8 cellular contexts compared by ENCODE assay signal in the genomic region with DNA sequence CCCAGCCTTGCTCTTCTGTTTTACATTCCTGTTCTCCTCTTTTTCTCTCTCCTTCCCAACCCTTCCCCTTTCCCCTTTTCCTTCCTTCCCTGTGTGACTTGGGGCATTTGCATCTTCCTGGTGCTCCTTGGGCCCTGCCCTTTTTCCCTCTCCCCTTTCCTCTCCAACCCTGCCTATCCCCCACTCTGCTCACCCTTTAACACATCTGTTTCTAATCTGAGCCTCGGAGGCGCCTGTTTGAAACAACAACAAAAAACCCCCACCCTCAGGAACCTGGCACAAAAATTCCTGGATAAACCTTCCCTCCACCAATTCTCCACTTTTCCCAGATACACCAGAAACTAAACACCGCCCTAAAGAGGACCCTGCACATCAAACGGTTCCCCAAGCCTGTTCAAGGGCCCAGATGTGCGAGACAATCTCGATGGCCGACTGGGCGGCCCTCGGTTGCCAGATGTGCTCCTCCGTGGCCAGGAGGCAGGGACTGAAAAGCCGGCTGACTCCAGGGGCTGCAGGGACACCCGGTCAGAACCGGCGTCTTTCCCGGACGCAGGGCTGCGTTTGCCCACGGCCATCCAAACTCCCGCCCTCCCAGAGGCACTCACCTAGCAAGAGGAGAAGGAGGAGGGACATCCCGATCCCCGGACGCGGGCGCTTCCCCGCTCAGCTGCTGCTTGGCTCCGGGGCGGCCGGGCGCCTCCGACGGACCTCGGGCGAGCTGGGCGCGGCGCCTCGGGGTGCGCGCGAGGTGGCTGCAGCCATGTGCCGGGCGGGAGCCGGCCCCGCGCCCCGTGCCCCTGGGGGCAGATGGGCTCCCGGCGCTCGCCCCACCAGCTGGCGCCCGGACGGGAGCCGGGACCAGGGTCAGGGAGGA. TPM values are rescaled to one million over a fixed set of nuclear protein-coding genes. Genes with fewer than 3 reads are reported as not detected.
DNase-seq lines count a peak whose midpoint lies in the region; ATAC-seq lines count a peak whose summit lies in the region.

No MANE protein-coding gene starts in this region.

- peaks cover 10 to 14% of the 10 kb centered on the region in 2 donors for H3K4me1 Mint-ChIP-seq in effector memory CD8-positive, alpha-beta T cell (ENCODE audit: low read depth in 2 of 2)

- H3K4me3 Mint-ChIP-seq in effector memory CD8-positive, alpha-beta T cell, result peak overlapping the region; percentile 38 to 40

- H3K4me2 ChIP-seq in BLaER1 treated with 17β-estradiol and CSF1 and Interleukin-3, amounts not matched to agents 10 nM and 100 nM, result peak overlapping the region; percentile 78 to 99 (median 94)
- H3K4me2 ChIP-seq in Karpas-422 (ENCODE audit: low read depth, low read length, poor library complexity, severe bottlenecking), result no peak overlapping the region

- H3K36me3 Mint-ChIP-seq in effector memory CD8-positive, alpha-beta T cell (ENCODE audit: insufficient read depth), result no peaks in the 10 kb centered on the region

- no peaks in the 10 kb centered on the region for H3K36me3 ChIP-seq in BLaER1 treated with 17β-estradiol and CSF1 and Interleukin-3, amounts not matched to agents 10 nM and 100 nM
- H3K36me3 ChIP-seq in Karpas-422 (ENCODE audit: insufficient read depth, low read length), result no peaks in the 10 kb centered on the region

- peaks cover 11 to 25% (median 19%) of the 10 kb centered on the region in 10 experiments for H3K4me1 ChIP-seq in BLaER1 treated with 17β-estradiol and CSF1 and Interleukin-3, amounts not matched to agents 10 nM and 100 nM
- H3K4me1 ChIP-seq in Karpas-422 (ENCODE audit: low read length), result no peaks in the 10 kb centered on the region

- H3K9me2 ChIP-seq in Karpas-422 (replicated peaks; ENCODE audit: insufficient read depth, low read length), result no peaks in the 10 kb centered on the region

- peak overlapping the region; percentile 36 to 70 (median 57) for H3K4me3 ChIP-seq in BLaER1 treated with 17β-estradiol and CSF1 and Interleukin-3, amounts not matched to agents 10 nM and 100 nM
- no peak overlapping the region for H3K4me3 ChIP-seq in Karpas-422 (ENCODE audit: low read length)

- no peaks in the 10 kb centered on the region for H3K79me2 ChIP-seq in Karpas-422 (ENCODE audit: low read length)

- no peak overlapping the region for H3K27ac Mint-ChIP-seq in effector memory CD8-positive, alpha-beta T cell

- H3K9ac ChIP-seq in BLaER1 treated with 17β-estradiol and CSF1 and Interleukin-3, amounts not matched to agents 10 nM and 100 nM, result peak overlapping the region; percentile 8 to 57 (median 42); a peak in 14 of 22 replicates
- no peak overlapping the region for H3K9ac ChIP-seq in Karpas-422 (ENCODE audit: low read length)

- no peak for ATAC-seq in effector memory CD8-positive, alpha-beta T cell (replicated peaks)
- no peak for ATAC-seq in GM21825 (IDR thresholded peaks at IDR 0.05; ENCODE audit: unreplicated experiment)

- H3K27me3 ChIP-seq in BLaER1 treated with 17β-estradiol and CSF1 and Interleukin-3, amounts not matched to agents 10 nM and 100 nM, result peaks cover 62 to 91% (median 76%) of the 10 kb centered on the region in 11 experiments
- no peaks in the 10 kb centered on the region for H3K27me3 ChIP-seq in Karpas-422 (ENCODE audit: low read length)

- DNase-seq in NCI-H1092 (lab: John Stamatoyannopoulos, UW) (peak; percentile 49), myocyte (ENCODE audit: low read depth) (peak; percentile 49), Karpas-422 (no peak), NCI-H187 (lab: John Stamatoyannopoulos, UW) (no peak)
- no peak for DNase-seq in effector memory CD8-positive, alpha-beta T cell
- no peak for DNase-seq in activated CD4-positive, alpha-beta T cell treated with anti-CD3 and anti-CD28 coated beads for 4 hours

- no peaks in the 10 kb centered on the region for H3K9me3 Mint-ChIP-seq in effector memory CD8-positive, alpha-beta T cell

- H3K27me3 Mint-ChIP-seq in effector memory CD8-positive, alpha-beta T cell, result peaks cover 78 to 86% of the 10 kb centered on the region in 2 donors

- H3K27ac ChIP-seq in BLaER1 treated with 17β-estradiol and CSF1 and Interleukin-3, amounts not matched to agents 10 nM and 100 nM, result no peak overlapping the region
- H3K27ac ChIP-seq in Karpas-422 (ENCODE audit: low read length), result no peak overlapping the region

- H4K20me1 ChIP-seq in BLaER1 treated with 17β-estradiol and CSF1 and Interleukin-3, amounts not matched to agents 10 nM and 100 nM, result peaks cover 0 to 36% (median 12%) of the 10 kb centered on the region in 11 experiments; a peak in 14 of 22 replicates
- no peaks in the 10 kb centered on the region for H4K20me1 ChIP-seq in Karpas-422 (ENCODE audit: insufficient read depth, low read depth, low read length)

- no peak overlapping the region for H2AFZ ChIP-seq in Karpas-422 (ENCODE audit: low read length)

- H3K9me3 ChIP-seq in BLaER1 treated with 17β-estradiol and CSF1 and Interleukin-3, amounts not matched to agents 10 nM and 100 nM (replicated peaks in 1 of 11), result no peaks in the 10 kb centered on the region
- H3K9me3 ChIP-seq in Karpas-422 (ENCODE audit: low read length), result no peaks in the 10 kb centered on the region

RNA-seq across cellular contexts. Expression of gene CLMP, which starts 0.5 kb away (rescaled TPM):
- 17.2 and 32.0 TPM in 2 replicates for total RNA-seq in myocyte
- 16.6 TPM for polyA plus RNA-seq in myocyte (2012)
- not detected in 2 replicates for total RNA-seq in Karpas-422 (2014; rRNA removed; shearing (Covaris generic); ENCODE audit: low replicate concordance)

Comparison
In these comparisons a context has a peak if more than half of its experiments do, and no peak if none do; other contexts are left out.
1. DNase-seq: peak in NCI-H1092 (single experiment) and myocyte (single experiment); none in effector memory CD8-positive, alpha-beta T cell (0 of 3), Karpas-422 (single experiment), activated CD4-positive, alpha-beta T cell treated with anti-CD3 and anti-CD28 coated beads for 4 hours (0 of 2) and NCI-H187 (0 of 2).
2. RNA of gene CLMP, which starts 0.5 kb away (total RNA-seq): 17.2 to 32.0 TPM in myocyte; not detected in Karpas-422; every median in the first group is over 10 times any median in the second.